ENCODE assay signal across 11 cellular contexts in genomic region chr13:78604782-78605611, GRCh38. TPM values are rescaled to one million over a fixed set of nuclear protein-coding genes. Genes with fewer than 3 reads are reported as not detected.
DNase-seq lines count a peak whose midpoint lies in the region; ATAC-seq and TF ChIP-seq lines count a peak whose summit lies in the region.
"Had no signal": no experiment of that assay in that cellular context is flagged by ENCODE, and none has a peak within 500 bp of the region (broad histone marks: within the 10 kb centered on the region; RNA-seq: fewer than 3 reads in every experiment).

No MANE protein-coding gene starts in this region.

- TF ChIP-seq CTCF in GM06990 (IDR thresholded peaks at IDR 0.05; ENCODE audit: insufficient read depth, low read length, poor library complexity, severe bottlenecking): peak; percentile 23
- no peak for TF ChIP-seq CTCF in heart right ventricle (IDR thresholded peaks at IDR 0.05)

- DNase-seq in GM06990 (ENCODE audit: extremely low read depth, insufficient read length): no peak
- DNase-seq in Karpas-422: peak; percentile 51
- DNase-seq in SK-N-DZ (ENCODE audit: low spot score): peak; percentile 85
- peak; percentile 53 for DNase-seq in left kidney (ENCODE audit: low read depth, low spot score)
- no peak for DNase-seq in heart right ventricle
- DNase-seq in GM19240 (ENCODE audit: insufficient read length, low spot score): no peak
- DNase-seq: cerebellar nuclear complex had no signal

- H3K27ac ChIP-seq in Karpas-422 (ENCODE audit: low read length): no peak overlapping the region
- H3K27ac ChIP-seq in heart right ventricle: no peak overlapping the region

- no peak for ATAC-seq in heart right ventricle
- no peak for ATAC-seq in HG03045 (IDR thresholded peaks at IDR 0.05; ENCODE audit: unreplicated experiment)
- ATAC-seq: activated T-helper 17 cell treated with anti-CD3 and anti-CD28 coated beads, Interleukin-2, amount 50 U/mL, for 72 hours had no signal

- peaks cover 11% of the 10 kb centered on the region for H3K27me3 ChIP-seq in GM06990 (replicated peaks; ENCODE audit: control insufficient read depth, insufficient read depth, low read length)
- no peaks in the 10 kb centered on the region for H3K27me3 ChIP-seq in Karpas-422 (ENCODE audit: low read length)
- peaks cover 47 to 96% (median 95%) of the 10 kb centered on the region in 7 donors for H3K27me3 ChIP-seq in heart right ventricle

- no peak overlapping the region for H3K4me2 ChIP-seq in Karpas-422 (ENCODE audit: low read depth, low read length, poor library complexity, severe bottlenecking)

- H3K4me1 ChIP-seq in Karpas-422 (ENCODE audit: low read length): peaks cover 6% of the 10 kb centered on the region
- H3K4me1 ChIP-seq in heart right ventricle: peaks cover 8 to 65% (median 48%) of the 10 kb centered on the region in 9 donors

- H3K9me3 ChIP-seq in Karpas-422 (ENCODE audit: low read length) (no peaks in the 10 kb centered on the region), heart right ventricle (no peaks in the 10 kb centered on the region)

- no peaks in the 10 kb centered on the region for H4K20me1 ChIP-seq in Karpas-422 (ENCODE audit: insufficient read depth, low read depth, low read length)

- H3K79me2 ChIP-seq in Karpas-422 (ENCODE audit: low read length): no peaks in the 10 kb centered on the region

- no peak overlapping the region for H3K9ac ChIP-seq in Karpas-422 (ENCODE audit: low read length)

- H3K9me2 ChIP-seq in Karpas-422 (replicated peaks; ENCODE audit: insufficient read depth, low read length): no peaks in the 10 kb centered on the region

- no peak overlapping the region for H2AFZ ChIP-seq in Karpas-422 (ENCODE audit: low read length)

- no peak overlapping the region for H3K4me3 ChIP-seq in GM06990 (replicated peaks; ENCODE audit: low read depth, low read length)
- H3K4me3 ChIP-seq in Karpas-422 (ENCODE audit: low read length): no peak overlapping the region
- H3K4me3 ChIP-seq in heart right ventricle: no peak overlapping the region

- H3K36me3 ChIP-seq in GM06990 (ENCODE audit: control insufficient read depth, insufficient read depth, low read length) (no peaks in the 10 kb centered on the region), Karpas-422 (ENCODE audit: insufficient read depth, low read length) (no peaks in the 10 kb centered on the region), heart right ventricle (no peaks in the 10 kb centered on the region)

- WGBS in heart right ventricle, 2 donors: 5 to 7% methylated on average over 20 of the region's 20 CpGs

- intact Hi-C loops in heart right ventricle (cut with DNase I): loop anchor here in 3 of 10 donors (5.0 to 10.0 kb wide), 3 partner anchors 50 to 67 kb away; partner anchors contain the start of gene OBI1 (in 2 of the 3)

RNA-seq across cellular contexts. Expression of gene POU4F1, which starts 1.6 kb away (rescaled TPM):
- not detected in 2 replicates for total RNA-seq in Karpas-422 (2014; rRNA removed; shearing (Covaris generic); ENCODE audit: low replicate concordance)
- polyA plus RNA-seq in SK-N-DZ (2014; cell fraction: cytosol; rRNA removed): 0.02 and 0.18 TPM in 2 replicates
- polyA plus RNA-seq in SK-N-DZ (2014; cell fraction: nucleus; rRNA removed): 0.40 and 0.51 TPM in 2 replicates
- total RNA-seq in heart right ventricle: under 1 TPM in 1 of 10 donors, not detected in 9; 0.09 TPM
- under 1 TPM in 1 of 2 donors, not detected in 1; 0.01 TPM for polyA plus RNA-seq in heart right ventricle
- total RNA-seq: mesenteric fat pad, renal cortical epithelial cell had no signal

RNA-seq across cellular contexts. Expression of gene OBI1, which starts 54.0 kb away (rescaled TPM):
- 15.5 and 27.7 TPM in 2 replicates for total RNA-seq in Karpas-422 (2014; rRNA removed; shearing (Covaris generic); ENCODE audit: low replicate concordance)
- polyA plus RNA-seq in SK-N-DZ (2014; cell fraction: cytosol; rRNA removed): 13.4 and 17.1 TPM in 2 replicates
- polyA plus RNA-seq in SK-N-DZ (2014; cell fraction: nucleus; rRNA removed): 10.1 and 12.2 TPM in 2 replicates
- total RNA-seq in heart right ventricle: 10 to 100 TPM in 4 of 10 donors, 1 to 10 TPM in 6; 6.2 to 12.3 (median 9.6) TPM
- 1 to 10 TPM; 2.8 to 4.4 TPM for polyA plus RNA-seq in heart right ventricle

Comparison
In these comparisons a context has a peak if more than half of its experiments do, and no peak if none do; other contexts are left out.
1. DNase-seq: peak in Karpas-422 (single experiment), SK-N-DZ (single experiment) and left kidney (single experiment); none in GM06990 (single experiment), heart right ventricle (0 of 2) and GM19240 (single experiment).